10 cellular contexts compared by ENCODE assay signal in genomic region chr11:96214745-96215093, GRCh38.
DNase-seq lines count a peak whose midpoint lies in the region; ATAC-seq, FAIRE-seq and TF ChIP-seq lines count a peak whose summit lies in the region.
"Had no signal": no experiment of that assay in that cellular context is flagged by ENCODE, and none has a peak within 500 bp of the region (broad histone marks: within the 10 kb centered on the region; RNA-seq: fewer than 3 reads in every experiment).

No MANE protein-coding gene starts in this region.

- no peaks in the 10 kb centered on the region for H4K20me1 ChIP-seq in SU-DHL-6 (ENCODE audit: low read depth, low read length)
- no peaks in the 10 kb centered on the region for H4K20me1 ChIP-seq in hepatocyte (ENCODE audit: insufficient read depth, poor library complexity, severe bottlenecking)

- H3K27me3 ChIP-seq in SU-DHL-6 (ENCODE audit: low read length) (no peaks in the 10 kb centered on the region), hepatocyte (no peaks in the 10 kb centered on the region)

- H3K27ac Mint-ChIP-seq in stimulated activated effector memory CD8-positive, alpha-beta T cell treated with anti-CD3 and anti-CD28 coated beads, Interleukin-12 subunit alpha, Interleukin-12 subunit beta, amount 100 ng/mL, for 72 hours, result peak overlapping the region; percentile 95

- H3K79me2 ChIP-seq in SU-DHL-6 (ENCODE audit: insufficient read depth, low read length) (no peaks in the 10 kb centered on the region), hepatocyte (peaks cover 36% of the 10 kb centered on the region)

- H3F3A ChIP-seq in SU-DHL-6 (ENCODE audit: insufficient read depth), result peaks cover 21% of the 10 kb centered on the region

- H3K4me1 Mint-ChIP-seq in stimulated activated effector memory CD8-positive, alpha-beta T cell treated with anti-CD3 and anti-CD28 coated beads, Interleukin-12 subunit alpha, Interleukin-12 subunit beta, amount 100 ng/mL, for 72 hours, result peaks cover 49% of the 10 kb centered on the region

- no peak for ATAC-seq in stimulated activated effector memory CD8-positive, alpha-beta T cell treated with anti-CD3 and anti-CD28 coated beads, Interleukin-12 subunit alpha, Interleukin-12 subunit beta, amount 100 ng/mL, for 72 hours
- no peak for ATAC-seq in GM18858 (IDR thresholded peaks at IDR 0.05; ENCODE audit: unreplicated experiment)

- H3K9me2 ChIP-seq in SU-DHL-6 (replicated peaks; ENCODE audit: insufficient read depth, low read length), result no peaks in the 10 kb centered on the region
- H3K9me2 ChIP-seq in hepatocyte (replicated peaks; ENCODE audit: insufficient read depth), result no peaks in the 10 kb centered on the region

- H3K9me3 ChIP-seq in SU-DHL-6 (ENCODE audit: insufficient read depth, low read length) (no peaks in the 10 kb centered on the region), hepatocyte (ENCODE audit: low read depth) (no peaks in the 10 kb centered on the region)

- no peaks in the 10 kb centered on the region for H3K36me3 Mint-ChIP-seq in stimulated activated effector memory CD8-positive, alpha-beta T cell treated with anti-CD3 and anti-CD28 coated beads, Interleukin-12 subunit alpha, Interleukin-12 subunit beta, amount 100 ng/mL, for 72 hours

- H3K4me3 ChIP-seq in SU-DHL-6 (ENCODE audit: insufficient read depth, low read length, poor library complexity, severe bottlenecking), result peak overlapping the region; percentile 11
- no peak overlapping the region for H3K4me3 ChIP-seq in hepatocyte

- WGBS in hepatocyte (ENCODE audit: low lambda C conversion rate, missing lambda C conversion rate), result 84% methylated on average over 1 of the region's 1 CpG

- H3K4me3 Mint-ChIP-seq in stimulated activated effector memory CD8-positive, alpha-beta T cell treated with anti-CD3 and anti-CD28 coated beads, Interleukin-12 subunit alpha, Interleukin-12 subunit beta, amount 100 ng/mL, for 72 hours, result peak overlapping the region; percentile 60
- H3K4me3 Mint-ChIP-seq: dendritic cell treated with granulocyte-macrophage colony-stimulating factor and Interleukin-4, amounts not matched to agents 40 ng/mL and 50 ng/mL, for 4 days had no signal

- H3K4me2 ChIP-seq in SU-DHL-6 (ENCODE audit: low read depth, low read length, poor library complexity, severe bottlenecking), result peak overlapping the region; percentile 64
- H3K4me2 ChIP-seq in hepatocyte, result no peak overlapping the region

- H2AFZ ChIP-seq in SU-DHL-6 (ENCODE audit: low read depth, low read length, severe bottlenecking) (peak overlapping the region; percentile 68), hepatocyte (no peak overlapping the region)

- peak overlapping the region; percentile 38 for H3K9ac ChIP-seq in SU-DHL-6 (ENCODE audit: low read length)

- H3K4me1 ChIP-seq in hepatocyte (ENCODE audit: insufficient read depth), result peaks cover 33% of the 10 kb centered on the region

- no peaks in the 10 kb centered on the region for H3K9me3 Mint-ChIP-seq in stimulated activated effector memory CD8-positive, alpha-beta T cell treated with anti-CD3 and anti-CD28 coated beads, Interleukin-12 subunit alpha, Interleukin-12 subunit beta, amount 100 ng/mL, for 72 hours
- H3K9me3 Mint-ChIP-seq: dendritic cell treated with granulocyte-macrophage colony-stimulating factor and Interleukin-4, amounts not matched to agents 40 ng/mL and 50 ng/mL, for 4 days had no signal

- no peak for TF ChIP-seq CTCF in SU-DHL-6 (IDR thresholded peaks at IDR 0.05; ENCODE audit: insufficient read depth, low read length, poor library complexity, severe bottlenecking)
- no peak for TF ChIP-seq CTCF in hepatocyte (IDR thresholded peaks at IDR 0.05; ENCODE audit: poor library complexity)

- H3K27ac ChIP-seq in SU-DHL-6 (ENCODE audit: low read depth, low read length) (peak overlapping the region; percentile 94), hepatocyte (peak overlapping the region; percentile 51)

- H3K36me3 ChIP-seq in SU-DHL-6 (ENCODE audit: low read length), result no peaks in the 10 kb centered on the region
- no peaks in the 10 kb centered on the region for H3K36me3 ChIP-seq in hepatocyte (replicated peaks; ENCODE audit: insufficient read depth, low read depth)

- DNase-seq in GM19239 (ENCODE audit: insufficient read length, low spot score), result no peak
- DNase-seq in hepatocyte (ENCODE audit: low spot score), result no peak
- DNase-seq in stimulated activated effector memory CD8-positive, alpha-beta T cell treated with anti-CD3 and anti-CD28 coated beads, Interleukin-12 subunit alpha, Interleukin-12 subunit beta, amount 100 ng/mL, for 72 hours (ENCODE audit: low spot score in 2 of 2), result no peak
- DNase-seq in RKO (ENCODE audit: low spot score), result no peak
- no peak for DNase-seq in HuH-7 (ENCODE audit: low spot score)
- DNase-seq: stimulated activated CD4-positive, alpha-beta T cell treated with anti-CD3 and anti-CD28 coated beads, Interleukin-12 subunit alpha, Interleukin-12 subunit beta, amount 100 ng/mL, for 4 hours had no signal

- peak; percentile 26 for FAIRE-seq in GM19239 (lab: Jason Lieb, UNC)
- FAIRE-seq: islet of Langerhans had no signal
